16 cellular contexts compared by ENCODE assay signal in genomic region chr4:89077806-89078205, GRCh38. TPM values are rescaled to one million over a fixed set of nuclear protein-coding genes. Genes with fewer than 3 reads are reported as not detected.
DNase-seq lines count a peak whose midpoint lies in the region; ATAC-seq and TF ChIP-seq lines count a peak whose summit lies in the region.
"Had no signal": no experiment of that assay in that cellular context is flagged by ENCODE, and none has a peak within 500 bp of the region (broad histone marks: within the 10 kb centered on the region; RNA-seq: fewer than 3 reads in every experiment).

No MANE protein-coding gene starts in this region.

- H3K4me2 ChIP-seq in OCI-LY3 (ENCODE audit: low read length): no peak overlapping the region
- H3K4me2 ChIP-seq: BLaER1 treated with 17β-estradiol and CSF1 and Interleukin-3, amounts not matched to agents 10 nM and 100 nM; GM23338 had no signal

- no peaks in the 10 kb centered on the region for H4K20me1 ChIP-seq in OCI-LY3 (ENCODE audit: insufficient read depth, low read length)
- H4K20me1 ChIP-seq: BLaER1 treated with 17β-estradiol and CSF1 and Interleukin-3, amounts not matched to agents 10 nM and 100 nM had no signal

- H3K4me1 Mint-ChIP-seq in activated naive CD4-positive, alpha-beta T cell treated with anti-CD3 and anti-CD28 coated beads, Interleukin-2, amount 10 ng/mL, durations not matched to agents 7 days and 5 days: peaks cover 6% of the 10 kb centered on the region
- H3K4me1 Mint-ChIP-seq: B cell; CD8-positive, alpha-beta memory T cell; GM23338 had no signal

- TF ChIP-seq POLR2A in gastrocnemius medialis (IDR thresholded peaks at IDR 0.05) (no peak), thyroid gland (IDR thresholded peaks at IDR 0.05) (no peak)

- H3K4me3 ChIP-seq in OCI-LY3 (ENCODE audit: low read length) (no peak overlapping the region), gastrocnemius medialis (no peak overlapping the region), thyroid gland (replicated peaks in 1 of 3) (no peak overlapping the region)
- H3K4me3 ChIP-seq: BLaER1 treated with 17β-estradiol and CSF1 and Interleukin-3, amounts not matched to agents 10 nM and 100 nM; GM23338 had no signal

- no peak overlapping the region for H3K27ac Mint-ChIP-seq in activated naive CD4-positive, alpha-beta T cell treated with anti-CD3 and anti-CD28 coated beads, Interleukin-2, amount 10 ng/mL, durations not matched to agents 7 days and 5 days
- H3K27ac Mint-ChIP-seq: B cell; CD4-positive, CD25-positive, alpha-beta regulatory T cell; CD8-positive, alpha-beta memory T cell; GM23338 had no signal

- H3K79me2 ChIP-seq in OCI-LY3 (ENCODE audit: low read length): no peaks in the 10 kb centered on the region

- CTCF ChIA-PET in activated naive CD4-positive, alpha-beta T cell treated with anti-CD3 and anti-CD28 coated beads, Interleukin-2, amount 10 ng/mL, durations not matched to agents 7 days and 5 days (lab: Charles Lee): no interaction called here

- H3K27me3 Mint-ChIP-seq in activated naive CD4-positive, alpha-beta T cell treated with anti-CD3 and anti-CD28 coated beads, Interleukin-2, amount 10 ng/mL, durations not matched to agents 7 days and 5 days: no peaks in the 10 kb centered on the region
- H3K27me3 Mint-ChIP-seq: B cell; CD4-positive, CD25-positive, alpha-beta regulatory T cell had no signal

- H3K9ac ChIP-seq in OCI-LY3 (ENCODE audit: low read length): no peak overlapping the region
- H3K9ac ChIP-seq: BLaER1 treated with 17β-estradiol and CSF1 and Interleukin-3, amounts not matched to agents 10 nM and 100 nM had no signal

- ATAC-seq in gastrocnemius medialis: no peak
- ATAC-seq: GM23338 had no signal

- peaks cover 29% of the 10 kb centered on the region for H3K9me3 Mint-ChIP-seq in activated naive CD4-positive, alpha-beta T cell treated with anti-CD3 and anti-CD28 coated beads, Interleukin-2, amount 10 ng/mL, durations not matched to agents 7 days and 5 days

- peaks cover 2% of the 10 kb centered on the region for H3K36me3 Mint-ChIP-seq in activated naive CD4-positive, alpha-beta T cell treated with anti-CD3 and anti-CD28 coated beads, Interleukin-2, amount 10 ng/mL, durations not matched to agents 7 days and 5 days

- TF ChIP-seq CTCF in OCI-LY3 (IDR thresholded peaks at IDR 0.05; ENCODE audit: low read depth, low read length) (no peak), gastrocnemius medialis (IDR thresholded peaks at IDR 0.05 in 4 of 5, conservative IDR thresholded peaks at IDR 0.05 in 1 of 5) (no peak), thyroid gland (IDR thresholded peaks at IDR 0.05) (no peak)

- in situ Hi-C loops in gastrocnemius medialis (cut with MboI; ENCODE audit: low sequenced_read_pairs in 4 of 4): no loop called here

- no peak overlapping the region for H2AFZ ChIP-seq in OCI-LY3 (ENCODE audit: low read depth, low read length)
- H2AFZ ChIP-seq: GM23338 had no signal

- DNase-seq in ELR (ENCODE audit: low read depth) (peak; percentile 13), iris pigment epithelial cell (ENCODE audit: low read depth) (peak; percentile 37), gastrocnemius medialis (no peak), thyroid gland (no peak), anterior cingulate cortex (lab: John Stamatoyannopoulos, UW) (no peak)
- DNase-seq in activated naive CD4-positive, alpha-beta T cell treated with anti-CD3 and anti-CD28 coated beads, Interleukin-2, amount 10 ng/mL, durations not matched to agents 7 days and 5 days: no peak
- DNase-seq: Caco-2; CD4-positive, CD25-positive, alpha-beta regulatory T cell; CD8-positive, alpha-beta memory T cell; GF-D8; HCEC 1CT had no signal

- peaks cover 48% of the 10 kb centered on the region for H3K36me3 ChIP-seq in OCI-LY3 (replicated peaks; ENCODE audit: low read depth, low read length)
- no peaks in the 10 kb centered on the region for H3K36me3 ChIP-seq in gastrocnemius medialis
- no peaks in the 10 kb centered on the region for H3K36me3 ChIP-seq in thyroid gland
- H3K36me3 ChIP-seq: BLaER1 treated with 17β-estradiol and CSF1 and Interleukin-3, amounts not matched to agents 10 nM and 100 nM had no signal

- H3K4me3 Mint-ChIP-seq in activated naive CD4-positive, alpha-beta T cell treated with anti-CD3 and anti-CD28 coated beads, Interleukin-2, amount 10 ng/mL, durations not matched to agents 7 days and 5 days: no peak overlapping the region
- H3K4me3 Mint-ChIP-seq: B cell; CD4-positive, CD25-positive, alpha-beta regulatory T cell; CD8-positive, alpha-beta memory T cell; GM23338 had no signal

- peaks cover 48% of the 10 kb centered on the region for H3K9me3 ChIP-seq in OCI-LY3 (ENCODE audit: insufficient read depth, low read length)
- peaks cover 0 to 5% (median 0%) of the 10 kb centered on the region in 3 donors for H3K9me3 ChIP-seq in gastrocnemius medialis
- no peaks in the 10 kb centered on the region for H3K9me3 ChIP-seq in thyroid gland
- H3K9me3 ChIP-seq: Caco-2 had no signal

- H3K4me1 ChIP-seq in OCI-LY3 (ENCODE audit: low read length) (peaks cover 46% of the 10 kb centered on the region), gastrocnemius medialis (no peaks in the 10 kb centered on the region), thyroid gland (no peaks in the 10 kb centered on the region)
- H3K4me1 ChIP-seq: Caco-2 had no signal

- H3K27ac ChIP-seq in OCI-LY3 (ENCODE audit: low read length) (peak overlapping the region; percentile 81), gastrocnemius medialis (no peak overlapping the region), thyroid gland (no peak overlapping the region)
- H3K27ac ChIP-seq: HL-60 had no signal

- intact Hi-C loops in gastrocnemius medialis (cut with DNase I; ENCODE audit: low total_unique reads): no loop called here
- intact Hi-C loops in thyroid gland (cut with DNase I): no loop called here

- no peaks in the 10 kb centered on the region for H3K27me3 ChIP-seq in OCI-LY3 (ENCODE audit: low read depth, low read length)
- no peaks in the 10 kb centered on the region for H3K27me3 ChIP-seq in gastrocnemius medialis
- no peaks in the 10 kb centered on the region for H3K27me3 ChIP-seq in thyroid gland
- H3K27me3 ChIP-seq: BLaER1 treated with 17β-estradiol and CSF1 and Interleukin-3, amounts not matched to agents 10 nM and 100 nM had no signal

RNA-seq across cellular contexts. Expression of gene FAM13A, which starts 20.8 kb away (rescaled TPM):
- total RNA-seq in gastrocnemius medialis (10 to 100 TPM in 3 of 4 donors, 1 to 10 TPM in 1; 6.7 to 14.1 (median 11.4) TPM), thyroid gland (100 to 1,000 TPM; 157 to 327 (median 202) TPM)

RNA-seq across cellular contexts. Expression of gene TIGD2, which starts 33.5 kb away (rescaled TPM):
- total RNA-seq in gastrocnemius medialis: 1 to 10 TPM; 1.7 to 2.8 (median 2.4) TPM
- total RNA-seq in thyroid gland: 1 to 10 TPM; 5.5 to 8.0 (median 7.2) TPM

Comparison
In these comparisons a context has a peak if more than half of its experiments do, and no peak if none do; other contexts are left out.
1. DNase-seq: peak in ELR (single experiment) and iris pigment epithelial cell (single experiment); none in activated naive CD4-positive, alpha-beta T cell treated with anti-CD3 and anti-CD28 coated beads, Interleukin-2, amount 10 ng/mL, durations not matched to agents 7 days and 5 days (single experiment), gastrocnemius medialis (0 of 2), thyroid gland (0 of 2) and anterior cingulate cortex (0 of 58).
2. RNA of gene FAM13A, which starts 20.8 kb away (total RNA-seq): 157 to 327 TPM in thyroid gland; 6.7 to 14.1 TPM in gastrocnemius medialis; every median in the first group is over 10 times any median in the second.